In genomic region chr2:42414648-42415047, GRCh38 we compare ENCODE assay signal across 1 cellular context.
TF ChIP-seq lines count a peak whose summit lies in the region.

No MANE protein-coding gene starts in this region.

TF ChIP-seq in HepG2, 621 proteins besides CTCF, POLR2A, EP300 and RAD21 (continued from another document):
- TF ChIP-seq ZBTB10 (CRISPR knock-in tag; IDR thresholded peaks at IDR 0.05; ENCODE audit: borderline replicate concordance) (no peak), ZEB1 (IDR thresholded peaks at IDR 0.05; ENCODE audit: insufficient replicate concordance, low read depth) (no peak), FOXK1 (CRISPR knock-in tag; IDR thresholded peaks at IDR 0.05; ENCODE audit: borderline replicate concordance, low read depth) (no peak), ZNF530 (CRISPR knock-in tag; IDR thresholded peaks at IDR 0.05; ENCODE audit: low read depth) (no peak)
TF ChIP-seq in HepG2: peak in this region for 1.
